ENCODE assay signal across 14 cellular contexts in the genomic region with DNA sequence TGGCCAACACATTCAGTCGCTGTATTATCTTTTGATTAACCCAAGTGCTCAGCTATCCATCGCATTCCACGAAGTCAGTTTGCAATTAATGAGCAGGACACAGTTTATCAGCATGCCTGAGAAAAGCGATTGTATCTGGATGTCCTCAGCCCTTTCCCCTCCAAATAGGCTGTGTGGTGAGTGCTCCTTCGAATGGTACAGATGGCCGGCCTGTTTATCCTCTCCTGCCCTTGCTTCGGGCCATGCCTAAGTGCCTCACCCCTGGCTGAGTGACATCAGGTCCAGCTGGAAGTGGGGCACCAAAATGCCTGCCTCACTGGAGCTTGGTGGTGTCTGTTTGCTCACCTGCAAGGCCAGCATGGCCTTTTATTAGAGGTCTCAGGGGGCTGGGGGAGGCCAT.
"Had no signal": no experiment of that assay in that cellular context is flagged by ENCODE, and none has a peak within 500 bp of the region (broad histone marks: within the 10 kb centered on the region; RNA-seq: fewer than 3 reads in every experiment).

No MANE protein-coding gene starts in this region.

- H3K4me3 Mint-ChIP-seq: activated CD4-positive, alpha-beta memory T cell treated with anti-CD3 and anti-CD28 coated beads, Interleukin-2, amount 10 ng/mL, durations not matched to agents 7 days and 5 days; activated CD4-positive, alpha-beta T cell treated with anti-CD3 and anti-CD28 coated beads for 36 hours; activated naive CD4-positive, alpha-beta T cell treated with anti-CD3 and anti-CD28 coated beads, Interleukin-2, amount 10 ng/mL, durations not matched to agents 7 days and 5 days; nephron progenitor cell; stimulated activated naive CD8-positive, alpha-beta T cell treated with anti-CD3 and anti-CD28 coated beads, Interleukin-15, amount 100 ng/mL, for 72 hours had no signal

- H3K27me3 ChIP-seq: gastroesophageal sphincter, testis had no signal

- H3K9me3 Mint-ChIP-seq: activated CD4-positive, alpha-beta memory T cell treated with anti-CD3 and anti-CD28 coated beads, Interleukin-2, amount 10 ng/mL, durations not matched to agents 7 days and 5 days; activated naive CD4-positive, alpha-beta T cell treated with anti-CD3 and anti-CD28 coated beads, Interleukin-2, amount 10 ng/mL, durations not matched to agents 7 days and 5 days; nephron progenitor cell; stimulated activated naive CD8-positive, alpha-beta T cell treated with anti-CD3 and anti-CD28 coated beads, Interleukin-15, amount 100 ng/mL, for 72 hours had no signal

- H3K9me3 ChIP-seq: gastroesophageal sphincter, testis had no signal

- H3K4me3 ChIP-seq: gastroesophageal sphincter, testis had no signal

- H3K36me3 Mint-ChIP-seq: activated naive CD4-positive, alpha-beta T cell treated with anti-CD3 and anti-CD28 coated beads, Interleukin-2, amount 10 ng/mL, durations not matched to agents 7 days and 5 days had no signal

- H3K27ac ChIP-seq: epithelial cell of prostate, gastroesophageal sphincter, testis had no signal

- DNase-seq: activated CD4-positive, alpha-beta memory T cell treated with anti-CD3 and anti-CD28 coated beads, Interleukin-2, amount 10 ng/mL, durations not matched to agents 7 days and 5 days; activated CD4-positive, alpha-beta T cell treated with anti-CD3 and anti-CD28 coated beads for 36 hours; activated naive CD4-positive, alpha-beta T cell treated with anti-CD3 and anti-CD28 coated beads, Interleukin-2, amount 10 ng/mL, durations not matched to agents 7 days and 5 days; cortex of kidney; effector memory CD4-positive, alpha-beta T cell; kidney; mesendoderm; nephron progenitor cell; stimulated activated CD4-positive, alpha-beta T cell treated with anti-CD3 and anti-CD28 coated beads, Interleukin-12 subunit alpha, Interleukin-12 subunit beta, amount 100 ng/mL, for 4 hours; stimulated activated naive CD8-positive, alpha-beta T cell treated with anti-CD3 and anti-CD28 coated beads, Interleukin-15, amount 100 ng/mL, for 72 hours; T-helper 9 cell; testis had no signal

- H3K36me3 ChIP-seq: gastroesophageal sphincter had no signal

- H3K27ac Mint-ChIP-seq: activated CD4-positive, alpha-beta memory T cell treated with anti-CD3 and anti-CD28 coated beads, Interleukin-2, amount 10 ng/mL, durations not matched to agents 7 days and 5 days; activated CD4-positive, alpha-beta T cell treated with anti-CD3 and anti-CD28 coated beads for 36 hours; activated naive CD4-positive, alpha-beta T cell treated with anti-CD3 and anti-CD28 coated beads, Interleukin-2, amount 10 ng/mL, durations not matched to agents 7 days and 5 days; nephron progenitor cell; stimulated activated naive CD8-positive, alpha-beta T cell treated with anti-CD3 and anti-CD28 coated beads, Interleukin-15, amount 100 ng/mL, for 72 hours had no signal
